Comparison of ENCODE assay signal across 1 cellular context in the genomic region with DNA sequence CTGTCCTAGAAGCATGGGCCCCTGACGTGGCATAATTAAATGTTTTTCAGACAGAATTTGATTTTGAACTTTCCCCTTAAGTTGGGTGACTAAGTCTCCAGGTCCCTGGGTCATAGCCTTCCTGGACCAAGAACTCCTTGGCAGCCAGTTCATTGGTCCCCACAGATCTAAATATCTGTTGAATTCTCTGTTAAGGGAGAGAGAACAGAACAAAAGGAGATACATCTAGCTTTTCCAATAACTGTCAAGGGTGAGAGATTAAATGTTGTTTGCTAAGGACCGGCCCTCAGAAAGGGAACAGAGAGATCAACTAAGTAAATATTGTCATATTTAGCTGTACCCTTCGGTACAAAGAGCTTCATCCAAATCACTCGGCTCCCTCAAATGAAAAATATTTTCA.
TF ChIP-seq lines count a peak whose summit lies in the region.

No MANE protein-coding gene starts in this region.

TF ChIP-seq in HepG2, 621 proteins besides CTCF, POLR2A, EP300 and RAD21 (continued from another document and continues in another):
- TF ChIP-seq, protein P1, sequence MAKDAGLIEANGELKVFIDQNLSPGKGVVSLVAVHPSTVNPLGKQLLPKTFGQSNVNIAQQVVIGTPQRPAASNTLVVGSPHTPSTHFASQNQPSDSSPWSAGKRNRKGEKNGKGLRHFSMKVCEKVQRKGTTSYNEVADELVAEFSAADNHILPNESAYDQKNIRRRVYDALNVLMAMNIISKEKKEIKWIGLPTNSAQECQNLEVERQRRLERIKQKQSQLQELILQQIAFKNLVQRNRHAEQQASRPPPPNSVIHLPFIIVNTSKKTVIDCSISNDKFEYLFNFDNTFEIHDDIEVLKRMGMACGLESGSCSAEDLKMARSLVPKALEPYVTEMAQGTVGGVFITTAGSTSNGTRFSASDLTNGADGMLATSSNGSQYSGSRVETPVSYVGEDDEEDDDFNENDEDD (CRISPR knock-in tag; IDR thresholded peaks at IDR 0.05; ENCODE audit: borderline replicate concordance): no peak
- no peak for TF ChIP-seq ZMYM2 (CRISPR knock-in tag; IDR thresholded peaks at IDR 0.05)
- no peak for TF ChIP-seq SOX6 (IDR thresholded peaks at IDR 0.05)
- TF ChIP-seq SOX6 (CRISPR knock-in tag; IDR thresholded peaks at IDR 0.05): peak; percentile 93
- no peak for TF ChIP-seq KLF9 (CRISPR knock-in tag; IDR thresholded peaks at IDR 0.05; ENCODE audit: low read depth)
- TF ChIP-seq ZNF44 (CRISPR knock-in tag; IDR thresholded peaks at IDR 0.05): no peak
- no peak for TF ChIP-seq ZNF549 (CRISPR knock-in tag; IDR thresholded peaks at IDR 0.05)
- 0 out of 2 replicates have a peak, but pooled peaks have one; percentile 21 for TF ChIP-seq NR2F2 (IDR thresholded peaks at IDR 0.05; ENCODE audit: borderline replicate concordance, low read depth)
- TF ChIP-seq ZNF75D (CRISPR knock-in tag; IDR thresholded peaks at IDR 0.05; ENCODE audit: borderline replicate concordance): no peak
- TF ChIP-seq, protein P2, sequence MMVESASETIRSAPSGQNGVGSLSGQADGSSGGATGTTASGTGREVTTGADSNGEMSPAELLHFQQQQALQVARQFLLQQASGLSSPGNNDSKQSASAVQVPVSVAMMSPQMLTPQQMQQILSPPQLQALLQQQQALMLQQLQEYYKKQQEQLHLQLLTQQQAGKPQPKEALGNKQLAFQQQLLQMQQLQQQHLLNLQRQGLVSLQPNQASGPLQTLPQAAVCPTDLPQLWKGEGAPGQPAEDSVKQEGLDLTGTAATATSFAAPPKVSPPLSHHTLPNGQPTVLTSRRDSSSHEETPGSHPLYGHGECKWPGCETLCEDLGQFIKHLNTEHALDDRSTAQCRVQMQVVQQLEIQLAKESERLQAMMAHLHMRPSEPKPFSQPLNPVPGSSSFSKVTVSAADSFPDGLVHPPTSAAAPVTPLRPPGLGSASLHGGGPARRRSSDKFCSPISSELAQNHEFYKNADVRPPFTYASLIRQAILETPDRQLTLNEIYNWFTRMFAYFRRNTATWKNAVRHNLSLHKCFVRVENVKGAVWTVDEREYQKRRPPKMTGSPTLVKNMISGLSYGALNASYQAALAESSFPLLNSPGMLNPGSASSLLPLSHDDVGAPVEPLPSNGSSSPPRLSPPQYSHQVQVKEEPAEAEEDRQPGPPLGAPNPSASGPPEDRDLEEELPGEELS (CRISPR knock-in tag; IDR thresholded peaks at IDR 0.05): peak; percentile 61
- TF ChIP-seq ZNF180 (CRISPR knock-in tag; IDR thresholded peaks at IDR 0.05; ENCODE audit: borderline replicate concordance, low read depth): no peak
- TF ChIP-seq ZNF891 (CRISPR knock-in tag; IDR thresholded peaks at IDR 0.05): no peak
- TF ChIP-seq, protein P3, sequence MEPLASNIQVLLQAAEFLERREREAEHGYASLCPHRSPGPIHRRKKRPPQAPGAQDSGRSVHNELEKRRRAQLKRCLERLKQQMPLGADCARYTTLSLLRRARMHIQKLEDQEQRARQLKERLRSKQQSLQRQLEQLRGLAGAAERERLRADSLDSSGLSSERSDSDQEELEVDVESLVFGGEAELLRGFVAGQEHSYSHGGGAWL (CRISPR knock-in tag; IDR thresholded peaks at IDR 0.05): no peak
- TF ChIP-seq, protein P4, sequence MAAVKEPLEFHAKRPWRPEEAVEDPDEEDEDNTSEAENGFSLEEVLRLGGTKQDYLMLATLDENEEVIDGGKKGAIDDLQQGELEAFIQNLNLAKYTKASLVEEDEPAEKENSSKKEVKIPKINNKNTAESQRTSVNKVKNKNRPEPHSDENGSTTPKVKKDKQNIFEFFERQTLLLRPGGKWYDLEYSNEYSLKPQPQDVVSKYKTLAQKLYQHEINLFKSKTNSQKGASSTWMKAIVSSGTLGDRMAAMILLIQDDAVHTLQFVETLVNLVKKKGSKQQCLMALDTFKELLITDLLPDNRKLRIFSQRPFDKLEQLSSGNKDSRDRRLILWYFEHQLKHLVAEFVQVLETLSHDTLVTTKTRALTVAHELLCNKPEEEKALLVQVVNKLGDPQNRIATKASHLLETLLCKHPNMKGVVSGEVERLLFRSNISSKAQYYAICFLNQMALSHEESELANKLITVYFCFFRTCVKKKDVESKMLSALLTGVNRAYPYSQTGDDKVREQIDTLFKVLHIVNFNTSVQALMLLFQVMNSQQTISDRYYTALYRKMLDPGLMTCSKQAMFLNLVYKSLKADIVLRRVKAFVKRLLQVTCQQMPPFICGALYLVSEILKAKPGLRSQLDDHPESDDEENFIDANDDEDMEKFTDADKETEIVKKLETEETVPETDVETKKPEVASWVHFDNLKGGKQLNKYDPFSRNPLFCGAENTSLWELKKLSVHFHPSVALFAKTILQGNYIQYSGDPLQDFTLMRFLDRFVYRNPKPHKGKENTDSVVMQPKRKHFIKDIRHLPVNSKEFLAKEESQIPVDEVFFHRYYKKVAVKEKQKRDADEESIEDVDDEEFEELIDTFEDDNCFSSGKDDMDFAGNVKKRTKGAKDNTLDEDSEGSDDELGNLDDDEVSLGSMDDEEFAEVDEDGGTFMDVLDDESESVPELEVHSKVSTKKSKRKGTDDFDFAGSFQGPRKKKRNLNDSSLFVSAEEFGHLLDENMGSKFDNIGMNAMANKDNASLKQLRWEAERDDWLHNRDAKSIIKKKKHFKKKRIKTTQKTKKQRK (IDR thresholded peaks at IDR 0.05; ENCODE audit: low read length): no peak
- no peak for TF ChIP-seq AGO1 (IDR thresholded peaks at IDR 0.05; ENCODE audit: low read depth, low read length, poor library complexity, severe bottlenecking)
- TF ChIP-seq, protein P5, sequence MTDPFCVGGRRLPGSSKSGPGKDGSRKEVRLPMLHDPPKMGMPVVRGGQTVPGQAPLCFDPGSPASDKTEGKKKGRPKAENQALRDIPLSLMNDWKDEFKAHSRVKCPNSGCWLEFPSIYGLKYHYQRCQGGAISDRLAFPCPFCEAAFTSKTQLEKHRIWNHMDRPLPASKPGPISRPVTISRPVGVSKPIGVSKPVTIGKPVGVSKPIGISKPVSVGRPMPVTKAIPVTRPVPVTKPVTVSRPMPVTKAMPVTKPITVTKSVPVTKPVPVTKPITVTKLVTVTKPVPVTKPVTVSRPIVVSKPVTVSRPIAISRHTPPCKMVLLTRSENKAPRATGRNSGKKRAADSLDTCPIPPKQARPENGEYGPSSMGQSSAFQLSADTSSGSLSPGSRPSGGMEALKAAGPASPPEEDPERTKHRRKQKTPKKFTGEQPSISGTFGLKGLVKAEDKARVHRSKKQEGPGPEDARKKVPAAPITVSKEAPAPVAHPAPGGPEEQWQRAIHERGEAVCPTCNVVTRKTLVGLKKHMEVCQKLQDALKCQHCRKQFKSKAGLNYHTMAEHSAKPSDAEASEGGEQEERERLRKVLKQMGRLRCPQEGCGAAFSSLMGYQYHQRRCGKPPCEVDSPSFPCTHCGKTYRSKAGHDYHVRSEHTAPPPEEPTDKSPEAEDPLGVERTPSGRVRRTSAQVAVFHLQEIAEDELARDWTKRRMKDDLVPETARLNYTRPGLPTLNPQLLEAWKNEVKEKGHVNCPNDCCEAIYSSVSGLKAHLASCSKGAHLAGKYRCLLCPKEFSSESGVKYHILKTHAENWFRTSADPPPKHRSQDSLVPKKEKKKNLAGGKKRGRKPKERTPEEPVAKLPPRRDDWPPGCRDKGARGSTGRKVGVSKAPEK (CRISPR knock-in tag; IDR thresholded peaks at IDR 0.05; ENCODE audit: borderline replicate concordance): no peak
- TF ChIP-seq, protein P6, sequence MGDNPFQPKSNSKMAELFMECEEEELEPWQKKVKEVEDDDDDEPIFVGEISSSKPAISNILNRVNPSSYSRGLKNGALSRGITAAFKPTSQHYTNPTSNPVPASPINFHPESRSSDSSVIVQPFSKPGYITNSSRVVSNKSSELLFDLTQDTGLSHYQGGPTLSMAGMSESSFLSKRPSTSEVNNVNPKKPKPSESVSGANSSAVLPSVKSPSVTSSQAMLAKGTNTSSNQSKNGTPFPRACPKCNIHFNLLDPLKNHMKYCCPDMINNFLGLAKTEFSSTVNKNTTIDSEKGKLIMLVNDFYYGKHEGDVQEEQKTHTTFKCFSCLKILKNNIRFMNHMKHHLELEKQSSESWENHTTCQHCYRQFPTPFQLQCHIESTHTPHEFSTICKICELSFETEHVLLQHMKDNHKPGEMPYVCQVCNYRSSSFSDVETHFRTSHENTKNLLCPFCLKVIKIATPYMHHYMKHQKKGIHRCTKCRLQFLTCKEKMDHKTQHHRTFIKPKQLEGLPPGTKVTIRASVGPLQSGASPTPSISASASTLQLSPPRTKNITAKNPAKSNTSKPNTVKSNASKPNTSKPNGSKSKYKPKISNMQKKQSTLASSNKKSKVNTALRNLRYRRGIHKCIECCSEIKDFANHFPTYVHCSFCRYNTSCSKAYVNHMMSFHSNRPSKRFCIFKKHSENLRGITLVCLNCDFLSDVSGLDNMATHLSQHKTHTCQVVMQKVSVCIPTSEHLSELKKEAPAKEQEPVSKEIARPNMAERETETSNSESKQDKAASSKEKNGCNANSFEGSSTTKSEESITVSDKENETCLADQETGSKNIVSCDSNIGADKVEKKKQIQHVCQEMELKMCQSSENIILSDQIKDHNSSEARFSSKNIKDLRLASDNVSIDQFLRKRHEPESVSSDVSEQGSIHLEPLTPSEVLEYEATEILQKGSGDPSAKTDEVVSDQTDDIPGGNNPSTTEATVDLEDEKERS (CRISPR knock-in tag; IDR thresholded peaks at IDR 0.05): no peak
- TF ChIP-seq, protein P7, sequence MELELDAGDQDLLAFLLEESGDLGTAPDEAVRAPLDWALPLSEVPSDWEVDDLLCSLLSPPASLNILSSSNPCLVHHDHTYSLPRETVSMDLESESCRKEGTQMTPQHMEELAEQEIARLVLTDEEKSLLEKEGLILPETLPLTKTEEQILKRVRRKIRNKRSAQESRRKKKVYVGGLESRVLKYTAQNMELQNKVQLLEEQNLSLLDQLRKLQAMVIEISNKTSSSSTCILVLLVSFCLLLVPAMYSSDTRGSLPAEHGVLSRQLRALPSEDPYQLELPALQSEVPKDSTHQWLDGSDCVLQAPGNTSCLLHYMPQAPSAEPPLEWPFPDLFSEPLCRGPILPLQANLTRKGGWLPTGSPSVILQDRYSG (CRISPR knock-in tag; IDR thresholded peaks at IDR 0.05): no peak
- no peak for TF ChIP-seq ZNF326 (CRISPR knock-in tag; IDR thresholded peaks at IDR 0.05; ENCODE audit: borderline replicate concordance)
- TF ChIP-seq ZNF83 (CRISPR knock-in tag; IDR thresholded peaks at IDR 0.05; ENCODE audit: borderline replicate concordance): no peak
- TF ChIP-seq, protein P8, sequence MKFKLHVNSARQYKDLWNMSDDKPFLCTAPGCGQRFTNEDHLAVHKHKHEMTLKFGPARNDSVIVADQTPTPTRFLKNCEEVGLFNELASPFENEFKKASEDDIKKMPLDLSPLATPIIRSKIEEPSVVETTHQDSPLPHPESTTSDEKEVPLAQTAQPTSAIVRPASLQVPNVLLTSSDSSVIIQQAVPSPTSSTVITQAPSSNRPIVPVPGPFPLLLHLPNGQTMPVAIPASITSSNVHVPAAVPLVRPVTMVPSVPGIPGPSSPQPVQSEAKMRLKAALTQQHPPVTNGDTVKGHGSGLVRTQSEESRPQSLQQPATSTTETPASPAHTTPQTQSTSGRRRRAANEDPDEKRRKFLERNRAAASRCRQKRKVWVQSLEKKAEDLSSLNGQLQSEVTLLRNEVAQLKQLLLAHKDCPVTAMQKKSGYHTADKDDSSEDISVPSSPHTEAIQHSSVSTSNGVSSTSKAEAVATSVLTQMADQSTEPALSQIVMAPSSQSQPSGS (CRISPR knock-in tag; IDR thresholded peaks at IDR 0.05): no peak
- TF ChIP-seq, protein P9, sequence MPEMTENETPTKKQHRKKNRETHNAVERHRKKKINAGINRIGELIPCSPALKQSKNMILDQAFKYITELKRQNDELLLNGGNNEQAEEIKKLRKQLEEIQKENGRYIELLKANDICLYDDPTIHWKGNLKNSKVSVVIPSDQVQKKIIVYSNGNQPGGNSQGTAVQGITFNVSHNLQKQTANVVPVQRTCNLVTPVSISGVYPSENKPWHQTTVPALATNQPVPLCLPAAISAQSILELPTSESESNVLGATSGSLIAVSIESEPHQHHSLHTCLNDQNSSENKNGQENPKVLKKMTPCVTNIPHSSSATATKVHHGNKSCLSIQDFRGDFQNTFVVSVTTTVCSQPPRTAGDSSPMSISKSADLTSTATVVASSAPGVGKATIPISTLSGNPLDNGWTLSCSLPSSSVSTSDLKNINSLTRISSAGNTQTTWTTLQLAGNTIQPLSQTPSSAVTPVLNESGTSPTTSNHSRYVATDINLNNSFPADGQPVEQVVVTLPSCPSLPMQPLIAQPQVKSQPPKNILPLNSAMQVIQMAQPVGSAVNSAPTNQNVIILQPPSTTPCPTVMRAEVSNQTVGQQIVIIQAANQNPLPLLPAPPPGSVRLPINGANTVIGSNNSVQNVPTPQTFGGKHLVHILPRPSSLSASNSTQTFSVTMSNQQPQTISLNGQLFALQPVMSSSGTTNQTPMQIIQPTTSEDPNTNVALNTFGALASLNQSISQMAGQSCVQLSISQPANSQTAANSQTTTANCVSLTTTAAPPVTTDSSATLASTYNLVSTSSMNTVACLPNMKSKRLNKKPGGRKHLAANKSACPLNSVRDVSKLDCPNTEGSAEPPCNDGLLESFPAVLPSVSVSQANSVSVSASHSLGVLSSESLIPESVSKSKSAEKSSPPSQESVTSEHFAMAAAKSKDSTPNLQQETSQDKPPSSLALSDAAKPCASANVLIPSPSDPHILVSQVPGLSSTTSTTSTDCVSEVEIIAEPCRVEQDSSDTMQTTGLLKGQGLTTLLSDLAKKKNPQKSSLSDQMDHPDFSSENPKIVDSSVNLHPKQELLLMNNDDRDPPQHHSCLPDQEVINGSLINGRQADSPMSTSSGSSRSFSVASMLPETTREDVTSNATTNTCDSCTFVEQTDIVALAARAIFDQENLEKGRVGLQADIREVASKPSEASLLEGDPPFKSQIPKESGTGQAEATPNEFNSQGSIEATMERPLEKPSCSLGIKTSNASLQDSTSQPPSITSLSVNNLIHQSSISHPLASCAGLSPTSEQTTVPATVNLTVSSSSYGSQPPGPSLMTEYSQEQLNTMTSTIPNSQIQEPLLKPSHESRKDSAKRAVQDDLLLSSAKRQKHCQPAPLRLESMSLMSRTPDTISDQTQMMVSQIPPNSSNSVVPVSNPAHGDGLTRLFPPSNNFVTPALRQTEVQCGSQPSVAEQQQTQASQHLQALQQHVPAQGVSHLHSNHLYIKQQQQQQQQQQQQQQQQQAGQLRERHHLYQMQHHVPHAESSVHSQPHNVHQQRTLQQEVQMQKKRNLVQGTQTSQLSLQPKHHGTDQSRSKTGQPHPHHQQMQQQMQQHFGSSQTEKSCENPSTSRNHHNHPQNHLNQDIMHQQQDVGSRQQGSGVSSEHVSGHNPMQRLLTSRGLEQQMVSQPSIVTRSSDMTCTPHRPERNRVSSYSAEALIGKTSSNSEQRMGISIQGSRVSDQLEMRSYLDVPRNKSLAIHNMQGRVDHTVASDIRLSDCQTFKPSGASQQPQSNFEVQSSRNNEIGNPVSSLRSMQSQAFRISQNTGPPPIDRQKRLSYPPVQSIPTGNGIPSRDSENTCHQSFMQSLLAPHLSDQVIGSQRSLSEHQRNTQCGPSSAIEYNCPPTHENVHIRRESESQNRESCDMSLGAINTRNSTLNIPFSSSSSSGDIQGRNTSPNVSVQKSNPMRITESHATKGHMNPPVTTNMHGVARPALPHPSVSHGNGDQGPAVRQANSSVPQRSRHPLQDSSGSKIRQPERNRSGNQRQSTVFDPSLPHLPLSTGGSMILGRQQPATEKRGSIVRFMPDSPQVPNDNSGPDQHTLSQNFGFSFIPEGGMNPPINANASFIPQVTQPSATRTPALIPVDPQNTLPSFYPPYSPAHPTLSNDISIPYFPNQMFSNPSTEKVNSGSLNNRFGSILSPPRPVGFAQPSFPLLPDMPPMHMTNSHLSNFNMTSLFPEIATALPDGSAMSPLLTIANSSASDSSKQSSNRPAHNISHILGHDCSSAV (CRISPR knock-in tag; IDR thresholded peaks at IDR 0.05; ENCODE audit: borderline replicate concordance): no peak
- TF ChIP-seq FOXO1 (CRISPR knock-in tag; IDR thresholded peaks at IDR 0.05): peak; percentile 36; the same call in 1 of the 2 replicates
